In the genomic region with DNA sequence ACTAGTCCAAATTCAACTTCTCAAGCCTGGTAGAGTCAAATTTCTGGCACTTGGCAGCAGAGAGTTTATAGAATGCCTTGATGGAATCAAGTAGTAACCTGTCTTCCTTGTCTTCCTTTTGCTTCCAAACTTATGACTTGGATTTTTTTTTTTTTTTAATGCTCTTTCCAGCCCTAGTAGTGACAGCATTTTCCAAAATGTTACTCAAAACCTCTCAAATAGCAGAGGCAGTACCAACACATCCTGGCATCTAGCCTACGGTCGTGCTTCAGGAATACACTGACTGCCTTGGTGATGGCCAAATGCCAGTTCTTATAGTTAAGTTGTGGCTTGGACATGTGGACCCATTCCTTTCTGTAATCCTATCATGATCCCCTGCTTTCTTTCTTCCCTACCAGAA, we compare ENCODE assay signal across 17 cellular contexts. TPM values are rescaled to one million over a fixed set of nuclear protein-coding genes. Genes with fewer than 3 reads are reported as not detected.
A peak's percentile ranks its signal among the peaks of the same experiment; 100 is the strongest.
DNase-seq lines count a peak whose midpoint lies in the region; TF ChIP-seq lines count a peak whose summit lies in the region.
"Had no signal": no experiment of that assay in that cellular context is flagged by ENCODE, and none has a peak within 500 bp of the region (broad histone marks: within the 10 kb centered on the region; RNA-seq: fewer than 3 reads in every experiment).

No MANE protein-coding gene starts in this region.

- TF ChIP-seq CTCF in MCF 10A (IDR thresholded peaks at IDR 0.05; ENCODE audit: unreplicated experiment) (no peak), WERI-Rb-1 (IDR thresholded peaks at IDR 0.05; ENCODE audit: low read depth, low read length) (no peak)

- H3K4me3 ChIP-seq in mesodermal cell (ENCODE audit: extremely low read depth, insufficient read depth, low read length, poor library complexity, severe bottlenecking) (no peak overlapping the region), WERI-Rb-1 (ENCODE audit: low read depth, low read length) (no peak overlapping the region)
- H3K4me3 ChIP-seq: BLaER1 had no signal

- WGBS in mesodermal cell (ENCODE audit: insufficient coverage in 2 of 2), 2 experiments: no CpG with 5 or more reads among the region's 2 CpGs

- peaks cover 39% of the 10 kb centered on the region for H3K4me1 ChIP-seq in mesodermal cell (ENCODE audit: control insufficient read depth, insufficient read depth, low read length, poor library complexity, severe bottlenecking)

- H3K27ac ChIP-seq in mesodermal cell (ENCODE audit: low read depth, low read length, severe bottlenecking) (peak overlapping the region; percentile 62), WERI-Rb-1 (no peak overlapping the region)
- H3K27ac ChIP-seq: BLaER1 had no signal

- DNase-seq in DMS79 (lab: John Stamatoyannopoulos, UW) (peak; percentile 9), NCI-H2196 (lab: John Stamatoyannopoulos, UW; ENCODE audit: unreplicated experiment) (peak; percentile 39), MCF 10A (ENCODE audit: unreplicated experiment) (peak; percentile 92), WERI-Rb-1 (no peak), CD1c-positive myeloid dendritic cell (ENCODE audit: extremely low spot score) (no peak)
- no peak for DNase-seq in activated CD4-positive, CD25-positive, alpha-beta regulatory T cell treated with anti-CD3 and anti-CD28 coated beads, Interleukin-2, amount 50 U/mL, for 72 hours
- no peak for DNase-seq in activated CD4-positive, alpha-beta memory T cell treated with anti-CD3 and anti-CD28 coated beads, Interleukin-2, amount 10 ng/mL, durations not matched to agents 7 days and 5 days
- DNase-seq: activated B cell treated with CpG ODN at 0.5 μM for 24 hours; activated T-cell treated with anti-CD3 and anti-CD28 coated beads, Interleukin-2, amount 50 U/mL, for 1 hour; effector memory CD4-positive, alpha-beta T cell; Karpas-422; NCI-H526; stimulated activated CD4-positive, alpha-beta T cell treated with anti-CD3 and anti-CD28 coated beads, Interleukin-2, amount 100 ng/mL, for 24 hours had no signal

- H3K36me3 Mint-ChIP-seq in MCF 10A (ENCODE audit: insufficient read depth, unreplicated experiment): no peaks in the 10 kb centered on the region
- no peaks in the 10 kb centered on the region for H3K36me3 Mint-ChIP-seq in activated CD4-positive, alpha-beta memory T cell treated with anti-CD3 and anti-CD28 coated beads, Interleukin-2, amount 10 ng/mL, durations not matched to agents 7 days and 5 days (ENCODE audit: low read depth)

- CTCF ChIA-PET in MCF 10A (lab: Yijun Ruan, JAX): interaction anchor here (0.7 to 0.9 kb wide), 3 partner anchors 44 to 194 kb away, joined by 3 to 4 read pairs (median 4); no protein-coding TSS in a partner anchor
- CTCF ChIA-PET in activated CD4-positive, alpha-beta memory T cell treated with anti-CD3 and anti-CD28 coated beads, Interleukin-2, amount 10 ng/mL, durations not matched to agents 7 days and 5 days (lab: Charles Lee): interaction anchor here (1.4 kb wide), 1 partner anchor 201 kb away, joined by 3 read pairs; no protein-coding TSS in a partner anchor

- peak overlapping the region; percentile 18 for H3K27ac Mint-ChIP-seq in MCF 10A (ENCODE audit: low read depth, unreplicated experiment)
- H3K27ac Mint-ChIP-seq in activated CD4-positive, alpha-beta memory T cell treated with anti-CD3 and anti-CD28 coated beads, Interleukin-2, amount 10 ng/mL, durations not matched to agents 7 days and 5 days: no peak overlapping the region
- H3K27ac Mint-ChIP-seq: activated B cell treated with CpG ODN at 0.5 μM for 24 hours; memory B cell; stimulated activated memory B cell treated with anti-CD40 and anti-IgM and Interleukin-4, amounts not matched to agents 10 μg/mL and 1 μg/mL and 100 μg/mL, for 72 hours had no signal

- H3K9me3 Mint-ChIP-seq in MCF 10A (ENCODE audit: unreplicated experiment): no peaks in the 10 kb centered on the region
- H3K9me3 Mint-ChIP-seq in activated CD4-positive, alpha-beta memory T cell treated with anti-CD3 and anti-CD28 coated beads, Interleukin-2, amount 10 ng/mL, durations not matched to agents 7 days and 5 days: no peaks in the 10 kb centered on the region
- H3K9me3 Mint-ChIP-seq: activated B cell treated with CpG ODN at 0.5 μM for 24 hours had no signal

- POLR2A ChIA-PET in MCF 10A (lab: Yijun Ruan, JAX): interaction anchor here (0.6 to 6.0 kb wide), 6 partner anchors 10 to 46 kb away, joined by 3 to 30 read pairs (median 4); partner anchors contain the start of gene GALNT7
- POLR2A ChIA-PET in activated CD4-positive, alpha-beta memory T cell treated with anti-CD3 and anti-CD28 coated beads, Interleukin-2, amount 10 ng/mL, durations not matched to agents 7 days and 5 days (lab: Charles Lee): no interaction called here

- peaks cover 48% of the 10 kb centered on the region for H3K4me1 Mint-ChIP-seq in MCF 10A (ENCODE audit: insufficient read depth, unreplicated experiment)
- peaks cover 5% of the 10 kb centered on the region for H3K4me1 Mint-ChIP-seq in activated CD4-positive, alpha-beta memory T cell treated with anti-CD3 and anti-CD28 coated beads, Interleukin-2, amount 10 ng/mL, durations not matched to agents 7 days and 5 days

- H3K27me3 Mint-ChIP-seq in MCF 10A (ENCODE audit: insufficient read depth, unreplicated experiment): no peaks in the 10 kb centered on the region
- no peaks in the 10 kb centered on the region for H3K27me3 Mint-ChIP-seq in activated CD4-positive, alpha-beta memory T cell treated with anti-CD3 and anti-CD28 coated beads, Interleukin-2, amount 10 ng/mL, durations not matched to agents 7 days and 5 days
- H3K27me3 Mint-ChIP-seq: activated B cell treated with CpG ODN at 0.5 μM for 24 hours; memory B cell; stimulated activated memory B cell treated with anti-CD40 and anti-IgM and Interleukin-4, amounts not matched to agents 10 μg/mL and 1 μg/mL and 100 μg/mL, for 72 hours had no signal

- no peak overlapping the region for H3K4me3 Mint-ChIP-seq in MCF 10A (ENCODE audit: unreplicated experiment)
- H3K4me3 Mint-ChIP-seq in activated CD4-positive, alpha-beta memory T cell treated with anti-CD3 and anti-CD28 coated beads, Interleukin-2, amount 10 ng/mL, durations not matched to agents 7 days and 5 days: no peak overlapping the region
- H3K4me3 Mint-ChIP-seq: activated B cell treated with CpG ODN at 0.5 μM for 24 hours; memory B cell; stimulated activated memory B cell treated with anti-CD40 and anti-IgM and Interleukin-4, amounts not matched to agents 10 μg/mL and 1 μg/mL and 100 μg/mL, for 72 hours had no signal

- H3K36me3 ChIP-seq in mesodermal cell (ENCODE audit: control insufficient read depth, insufficient read depth, low read length) (no peaks in the 10 kb centered on the region), WERI-Rb-1 (no peaks in the 10 kb centered on the region)

- no peaks in the 10 kb centered on the region for H3K9me3 ChIP-seq in mesodermal cell (ENCODE audit: control insufficient read depth, low read length)
- H3K9me3 ChIP-seq in WERI-Rb-1 (ENCODE audit: severe bottlenecking): no peaks in the 10 kb centered on the region

- H3K27me3 ChIP-seq in WERI-Rb-1 (ENCODE audit: insufficient read depth, low read depth, severe bottlenecking): no peaks in the 10 kb centered on the region
- H3K27me3 ChIP-seq: BLaER1 had no signal

- intact Hi-C loops in MCF 10A (cut with micrococcal nuclease): loop anchor here (5.0 kb wide), 2 partner anchors 38 to 47 kb away; partner anchors contain the start of gene GALNT7

- BruUV-seq in MCF 10A (replicated peaks; lab: Mats Ljungman, UMichigan): no TSS peak

RNA-seq across cellular contexts. Expression of gene GALNT7, which starts 46.0 kb away (rescaled TPM):
- 13.7 and 19.9 TPM in 2 replicates for total RNA-seq in MCF 10A (2022)
- polyA plus RNA-seq in mesodermal cell (2013, experiment 1 of 2): 37.9 TPM
- polyA plus RNA-seq in mesodermal cell (2013, experiment 2 of 2): 40.1 TPM
- total RNA-seq in activated CD4-positive, alpha-beta memory T cell treated with anti-CD3 and anti-CD28 coated beads, Interleukin-2, amount 10 ng/mL, durations not matched to agents 7 days and 5 days: 10 to 100 TPM; 16.0 to 19.1 TPM

Comparison
In these comparisons a context has a peak if more than half of its experiments do, and no peak if none do; other contexts are left out.
1. DNase-seq: peak in DMS79 (single experiment), NCI-H2196 (single experiment) and MCF 10A (single experiment); none in activated CD4-positive, CD25-positive, alpha-beta regulatory T cell treated with anti-CD3 and anti-CD28 coated beads, Interleukin-2, amount 50 U/mL, for 72 hours (single experiment), WERI-Rb-1 (single experiment), CD1c-positive myeloid dendritic cell (single experiment) and activated CD4-positive, alpha-beta memory T cell treated with anti-CD3 and anti-CD28 coated beads, Interleukin-2, amount 10 ng/mL, durations not matched to agents 7 days and 5 days (single experiment).